Comparison of ENCODE assay signal across 8 cellular contexts in the genomic region with DNA sequence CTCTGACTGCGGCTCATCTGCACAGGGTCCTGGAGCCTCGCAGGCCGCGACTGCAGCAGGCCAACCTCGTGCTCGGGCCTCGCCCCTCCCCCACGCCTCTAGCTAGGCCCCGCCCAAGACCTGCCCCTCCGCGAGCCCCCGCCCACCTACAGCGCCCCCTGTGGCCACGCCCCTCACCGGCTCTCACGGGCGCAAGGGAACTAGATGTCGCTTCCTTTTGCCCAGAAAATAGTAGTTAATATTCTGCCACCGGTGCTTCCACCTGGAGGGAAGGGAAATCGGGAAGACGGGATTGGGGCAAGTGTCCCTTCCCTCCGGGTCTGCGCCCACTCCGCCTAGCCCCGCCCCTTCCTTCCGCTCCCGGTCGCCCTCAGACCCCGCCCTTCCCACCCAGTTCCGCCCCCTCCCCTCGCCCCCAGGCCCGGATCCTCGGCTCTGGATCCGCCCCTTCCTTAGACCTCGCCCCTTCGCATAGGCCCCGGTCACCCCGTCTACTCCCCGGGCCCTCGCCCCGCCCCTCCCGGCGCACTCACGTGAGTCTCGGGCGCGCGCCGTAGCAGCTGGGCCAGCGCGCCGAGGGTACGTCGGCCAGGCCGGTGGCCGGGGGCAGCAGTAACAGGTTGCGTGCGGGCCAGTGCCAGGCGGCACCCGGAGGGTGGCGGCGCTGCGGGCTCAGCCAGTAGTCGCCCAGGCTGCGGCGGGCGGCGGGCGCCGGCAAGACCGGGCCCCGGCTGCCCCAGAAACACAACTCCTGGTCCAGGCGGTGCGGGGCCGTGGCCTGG. TPM values are rescaled to one million over a fixed set of nuclear protein-coding genes. Genes with fewer than 3 reads are reported as not detected.
DNase-seq lines count a peak whose midpoint lies in the region; ATAC-seq and TF ChIP-seq lines count a peak whose summit lies in the region.

No MANE protein-coding gene starts in this region.

- H3K27ac ChIP-seq in DND-41 (ENCODE audit: low read length) (peak overlapping the region; percentile 90), KOPT-K1 (ENCODE audit: low read depth, low read length, poor library complexity, severe bottlenecking) (peak overlapping the region; percentile 76), Peyer's patch (peak overlapping the region; percentile 87 to 95 (median 90)), fibroblast of lung (ENCODE audit: insufficient read depth, low read length) (peak overlapping the region; percentile 88)
- peak overlapping the region; percentile 75 for H3K27ac ChIP-seq in naive thymus-derived CD4-positive, alpha-beta T cell (ENCODE audit: low read depth, low read length)

- peaks cover 0 to 10% (median 6%) of the 10 kb centered on the region in 5 donors for H3K36me3 Mint-ChIP-seq in naive thymus-derived CD4-positive, alpha-beta T cell
- peaks cover under 1% of the 10 kb centered on the region for H3K36me3 Mint-ChIP-seq in stimulated activated memory B cell treated with anti-CD40 and anti-IgM and Interleukin-4, amounts not matched to agents 10 μg/mL and 1 μg/mL and 100 μg/mL, for 72 hours

- POLR2A ChIA-PET in naive thymus-derived CD4-positive, alpha-beta T cell (lab: Charles Lee) = interaction anchor here (0.6 to 5.4 kb wide), 12 partner anchors 15 to 186 kb away, joined by 3 to 55 read pairs (median 4); a partner anchor contains a TSS

- H3K36me3 ChIP-seq in DND-41 (ENCODE audit: insufficient read depth, low read length) (no peaks in the 10 kb centered on the region), KOPT-K1 (ENCODE audit: insufficient read depth, low read length) (no peaks in the 10 kb centered on the region), Peyer's patch (no peaks in the 10 kb centered on the region), fibroblast of lung (ENCODE audit: control insufficient read depth, insufficient read depth, low read length) (no peaks in the 10 kb centered on the region)
- H3K36me3 ChIP-seq in naive thymus-derived CD4-positive, alpha-beta T cell (ENCODE audit: control insufficient read depth in 2 of 3, insufficient read depth in 3 of 3, low read length in 3 of 3) = no peaks in the 10 kb centered on the region

- CTCF ChIA-PET in naive thymus-derived CD4-positive, alpha-beta T cell (lab: Charles Lee) = interaction anchor here (1.0 to 1.6 kb wide), 4 partner anchors 15 to 136 kb away, joined by 3 to 5 read pairs (median 4); a partner anchor contains a TSS

- peak; percentile 94 for ATAC-seq in DND-41 (ENCODE audit: insufficient read depth, low read depth)
- ATAC-seq in GM21723 (IDR thresholded peaks at IDR 0.05; ENCODE audit: unreplicated experiment) = peak; percentile 82
- peak; percentile 97 for ATAC-seq in naive thymus-derived CD4-positive, alpha-beta T cell
- peak; percentile 96 for ATAC-seq in stimulated activated memory B cell treated with anti-CD40 and anti-IgM and Interleukin-4, amounts not matched to agents 10 μg/mL and 1 μg/mL and 100 μg/mL, for 72 hours

- peak overlapping the region; percentile 81 for H2AFZ ChIP-seq in DND-41 (ENCODE audit: low read depth, low read length)
- H2AFZ ChIP-seq in fibroblast of lung (ENCODE audit: low read length) = peak overlapping the region; percentile 72

- no peaks in the 10 kb centered on the region for H3K9me3 ChIP-seq in DND-41 (ENCODE audit: insufficient read depth, low read length, severe bottlenecking)
- H3K9me3 ChIP-seq in KOPT-K1 (ENCODE audit: insufficient read depth, low read length, poor library complexity, severe bottlenecking) = no peaks in the 10 kb centered on the region
- H3K9me3 ChIP-seq in Peyer's patch = no peaks in the 10 kb centered on the region
- H3K9me3 ChIP-seq in fibroblast of lung (ENCODE audit: control insufficient read depth, insufficient read depth, low read depth, low read length) = no peaks in the 10 kb centered on the region
- no peaks in the 10 kb centered on the region for H3K9me3 ChIP-seq in naive thymus-derived CD4-positive, alpha-beta T cell (ENCODE audit: control insufficient read depth in 2 of 3, low read length in 3 of 3)

- peaks cover 35 to 68% (median 56%) of the 10 kb centered on the region in 7 donors for H3K4me1 Mint-ChIP-seq in naive thymus-derived CD4-positive, alpha-beta T cell
- peaks cover 26% of the 10 kb centered on the region for H3K4me1 Mint-ChIP-seq in stimulated activated memory B cell treated with anti-CD40 and anti-IgM and Interleukin-4, amounts not matched to agents 10 μg/mL and 1 μg/mL and 100 μg/mL, for 72 hours

- intact Hi-C loops in naive thymus-derived CD4-positive, alpha-beta T cell (cut with micrococcal nuclease) = loop anchor here (1.0 to 2.0 kb wide), 14 partner anchors 11 to 466 kb away; a partner anchor contains a TSS

- no peaks in the 10 kb centered on the region for H4K20me1 ChIP-seq in DND-41 (ENCODE audit: insufficient read depth, low read length)
- H4K20me1 ChIP-seq in fibroblast of lung (ENCODE audit: control insufficient read depth, extremely low read depth, insufficient read depth, low read length) = no peaks in the 10 kb centered on the region

- peak overlapping the region; percentile 91 for H3K9ac ChIP-seq in DND-41 (ENCODE audit: low read depth, low read length)
- H3K9ac ChIP-seq in fibroblast of lung (ENCODE audit: insufficient read depth, low read length) = peak overlapping the region; percentile 81

- peak; percentile 67 for TF ChIP-seq CTCF in DND-41 (IDR thresholded peaks at IDR 0.05; ENCODE audit: borderline replicate concordance, extremely low read depth, low read length, poor library complexity, severe bottlenecking)
- TF ChIP-seq CTCF in Peyer's patch (IDR thresholded peaks at IDR 0.05) = peak; percentile 60 to 83 (median 72)
- TF ChIP-seq CTCF in fibroblast of lung (conservative IDR thresholded peaks at IDR 0.05 in 1 of 2, IDR thresholded peaks at IDR 0.05 in 1 of 2; ENCODE audit: low read depth in 1 of 2, low read length in 2 of 2) = peak; percentile 34 to 56

- H3K4me3 Mint-ChIP-seq in naive thymus-derived CD4-positive, alpha-beta T cell = peak overlapping the region; percentile 68 to 90 (median 85)
- H3K4me3 Mint-ChIP-seq in stimulated activated memory B cell treated with anti-CD40 and anti-IgM and Interleukin-4, amounts not matched to agents 10 μg/mL and 1 μg/mL and 100 μg/mL, for 72 hours = peak overlapping the region; percentile 85

- no peaks in the 10 kb centered on the region for H3K27me3 ChIP-seq in DND-41 (ENCODE audit: insufficient read depth, low read length, poor library complexity)
- H3K27me3 ChIP-seq in Peyer's patch = no peaks in the 10 kb centered on the region
- no peaks in the 10 kb centered on the region for H3K27me3 ChIP-seq in fibroblast of lung (ENCODE audit: control insufficient read depth, insufficient read depth, low read length)
- no peaks in the 10 kb centered on the region for H3K27me3 ChIP-seq in naive thymus-derived CD4-positive, alpha-beta T cell (ENCODE audit: control insufficient read depth in 2 of 2, insufficient read depth in 2 of 2, low read length in 2 of 2)

- DNase-seq in DND-41 = peak; percentile 95
- peak; percentile 95 to 97 (median 95) for DNase-seq in Peyer's patch
- peak; percentile 86 for DNase-seq in activated T-helper 1 cell treated with Interleukin-2 at 50 U/mL for 16 hours (ENCODE audit: low read depth)
- peak; percentile 88 to 93 for DNase-seq in fibroblast of lung (ENCODE audit: low read depth in 2 of 2)
- peak; percentile 83 to 93 (median 92) for DNase-seq in naive thymus-derived CD4-positive, alpha-beta T cell

- peak; percentile 69 to 70 for TF ChIP-seq POLR2A in Peyer's patch (IDR thresholded peaks at IDR 0.05)

- peaks cover 0 to 2% (median 0%) of the 10 kb centered on the region in 11 donors for H3K9me3 Mint-ChIP-seq in naive thymus-derived CD4-positive, alpha-beta T cell
- no peaks in the 10 kb centered on the region for H3K9me3 Mint-ChIP-seq in stimulated activated memory B cell treated with anti-CD40 and anti-IgM and Interleukin-4, amounts not matched to agents 10 μg/mL and 1 μg/mL and 100 μg/mL, for 72 hours

- peaks cover 20% of the 10 kb centered on the region for H3K4me1 ChIP-seq in DND-41 (ENCODE audit: insufficient read depth, low read length)
- peaks cover 0 to 22% (median 0%) of the 10 kb centered on the region in 4 donors for H3K4me1 ChIP-seq in Peyer's patch
- H3K4me1 ChIP-seq in fibroblast of lung (ENCODE audit: control insufficient read depth, extremely low read depth, insufficient read depth, low read length) = peaks cover 23% of the 10 kb centered on the region
- H3K4me1 ChIP-seq in naive thymus-derived CD4-positive, alpha-beta T cell (ENCODE audit: control insufficient read depth in 2 of 2, insufficient read depth in 2 of 2, low read length in 2 of 2) = peaks cover 4 to 19% of the 10 kb centered on the region in 2 donors

- H3K4me3 ChIP-seq in DND-41 (ENCODE audit: low read depth in 1 of 2, low read length in 2 of 2) (peak overlapping the region; percentile 29 to 63; a peak in 3 of 4 replicates), Peyer's patch (peak overlapping the region; percentile 64 to 86 (median 75)), fibroblast of lung (replicated peaks in 1 of 4; ENCODE audit: control extremely low read depth in 1 of 4, insufficient read depth in 1 of 4, low read depth in 3 of 4, low read length in 4 of 4) (peak overlapping the region; percentile 64 to 74 (median 70))
- H3K4me3 ChIP-seq in naive thymus-derived CD4-positive, alpha-beta T cell (ENCODE audit: low read length) = peak overlapping the region; percentile 62

- H3K79me2 ChIP-seq in DND-41 (ENCODE audit: insufficient read depth, low read length) (peaks cover 4% of the 10 kb centered on the region), fibroblast of lung (ENCODE audit: control insufficient read depth, insufficient read depth, low read length) (no peaks in the 10 kb centered on the region)

- H3K27ac Mint-ChIP-seq in naive thymus-derived CD4-positive, alpha-beta T cell = peak overlapping the region; percentile 63 to 96 (median 91)
- peak overlapping the region; percentile 68 for H3K27ac Mint-ChIP-seq in stimulated activated memory B cell treated with anti-CD40 and anti-IgM and Interleukin-4, amounts not matched to agents 10 μg/mL and 1 μg/mL and 100 μg/mL, for 72 hours

- peaks cover 0 to 4% (median 0%) of the 10 kb centered on the region in 5 donors for H3K27me3 Mint-ChIP-seq in naive thymus-derived CD4-positive, alpha-beta T cell
- no peaks in the 10 kb centered on the region for H3K27me3 Mint-ChIP-seq in stimulated activated memory B cell treated with anti-CD40 and anti-IgM and Interleukin-4, amounts not matched to agents 10 μg/mL and 1 μg/mL and 100 μg/mL, for 72 hours

- H3K4me2 ChIP-seq in DND-41 (ENCODE audit: insufficient read depth, low read length) (peak overlapping the region; percentile 95), fibroblast of lung (ENCODE audit: extremely low read depth, insufficient read depth, low read length) (peak overlapping the region; percentile 91)

RNA-seq across cellular contexts. Expression of a gene that starts 11.0 kb away (rescaled TPM):
- total RNA-seq in Peyer's patch (10 to 100 TPM; 15.7 to 44.5 (median 25.6) TPM), fibroblast of lung (0.77 and 0.99 TPM in 2 replicates)
- 0.53 and 0.77 TPM in 2 replicates for polyA plus RNA-seq in fibroblast of lung
- polyA plus RNA-seq in fibroblast of lung (2012) = 0.59 and 0.65 TPM in 2 replicates
- polyA minus RNA-seq in fibroblast of lung (ENCODE audit: low replicate concordance) = 0.37 and 1.2 TPM in 2 replicates
- 10 to 100 TPM; 11.9 to 37.6 (median 27.7) TPM for total RNA-seq in naive thymus-derived CD4-positive, alpha-beta T cell
- polyA plus RNA-seq in naive thymus-derived CD4-positive, alpha-beta T cell = 1 to 10 TPM in 1 of 2 donors, under 1 TPM in 1; 0.32 to 2.5 TPM

RNA-seq across cellular contexts. Expression of a gene that starts 11.1 kb away (rescaled TPM):
- 1 to 10 TPM in 1 of 4 donors, not detected in 3; 5.2 TPM for total RNA-seq in Peyer's patch
- 0.50 and 0.51 TPM in 2 replicates for total RNA-seq in fibroblast of lung
- 0.35 and 0.58 TPM in 2 replicates for polyA plus RNA-seq in fibroblast of lung
- polyA plus RNA-seq in fibroblast of lung (2012) = 0.74 and 0.75 TPM in 2 replicates
- not detected in 2 replicates for polyA minus RNA-seq in fibroblast of lung (ENCODE audit: low replicate concordance)
- 1 to 10 TPM in 4 of 5 experiments, under 1 TPM in 1; 0.77 to 7.2 (median 2.7) TPM for total RNA-seq in naive thymus-derived CD4-positive, alpha-beta T cell
- 1 to 10 TPM in 1 of 2 donors, under 1 TPM in 1; 0.50 to 3.2 TPM for polyA plus RNA-seq in naive thymus-derived CD4-positive, alpha-beta T cell

RNA-seq across cellular contexts. Expression of a gene that starts 15.2 kb away (rescaled TPM):
- 10 to 100 TPM; 19.1 to 51.2 (median 35.9) TPM for total RNA-seq in Peyer's patch
- 11.7 and 33.1 TPM in 2 replicates for total RNA-seq in fibroblast of lung
- polyA plus RNA-seq in fibroblast of lung = 79.1 and 107 TPM in 2 replicates
- 69.7 and 85.1 TPM in 2 replicates for polyA plus RNA-seq in fibroblast of lung (2012)
- 61.8 and 88.9 TPM in 2 replicates for polyA minus RNA-seq in fibroblast of lung (ENCODE audit: low replicate concordance)
- 10 to 100 TPM; 22.2 to 70.2 (median 41.7) TPM for total RNA-seq in naive thymus-derived CD4-positive, alpha-beta T cell
- 100 to 1,000 TPM; 175 to 222 TPM for polyA plus RNA-seq in naive thymus-derived CD4-positive, alpha-beta T cell

RNA-seq across cellular contexts. Expression of a gene that starts 43.0 kb away (rescaled TPM):
- 100 to 1,000 TPM in 3 of 4 donors, 10 to 100 TPM in 1; 89.1 to 140 (median 109) TPM for total RNA-seq in Peyer's patch
- 48.5 and 55.5 TPM in 2 replicates for total RNA-seq in fibroblast of lung
- polyA plus RNA-seq in fibroblast of lung = 42.4 and 42.8 TPM in 2 replicates
- 30.6 and 34.9 TPM in 2 replicates for polyA plus RNA-seq in fibroblast of lung (2012)
- 32.2 and 33.6 TPM in 2 replicates for polyA minus RNA-seq in fibroblast of lung (ENCODE audit: low replicate concordance)
- total RNA-seq in naive thymus-derived CD4-positive, alpha-beta T cell = 100 to 1,000 TPM in 4 of 5 experiments, 10 to 100 TPM in 1; 51.7 to 186 (median 121) TPM
- polyA plus RNA-seq in naive thymus-derived CD4-positive, alpha-beta T cell = 10 to 100 TPM; 37.6 to 54.9 TPM

RNA-seq across cellular contexts. Expression of a gene that starts 59.4 kb away (rescaled TPM):
- total RNA-seq in Peyer's patch (100 to 1,000 TPM in 3 of 4 donors, 10 to 100 TPM in 1; 93.0 to 147 (median 122) TPM), fibroblast of lung (86.3 and 100 TPM in 2 replicates)
- polyA plus RNA-seq in fibroblast of lung = 143 and 159 TPM in 2 replicates
- 139 and 157 TPM in 2 replicates for polyA plus RNA-seq in fibroblast of lung (2012)
- 72.1 and 76.9 TPM in 2 replicates for polyA minus RNA-seq in fibroblast of lung (ENCODE audit: low replicate concordance)
- total RNA-seq in naive thymus-derived CD4-positive, alpha-beta T cell = 100 to 1,000 TPM in 4 of 5 experiments, 10 to 100 TPM in 1; 81.8 to 205 (median 174) TPM
- 100 to 1,000 TPM; 170 to 209 TPM for polyA plus RNA-seq in naive thymus-derived CD4-positive, alpha-beta T cell

Comparison
In these comparisons a context has a peak if more than half of its experiments do, and no peak if none do; other contexts are left out.
1. Peak in every context shown above with its lines: DNase-seq, ATAC-seq, H3K4me3 ChIP-seq and H3K27ac ChIP-seq.